Comparison of ENCODE assay signal across 1 cellular context in the genomic region with DNA sequence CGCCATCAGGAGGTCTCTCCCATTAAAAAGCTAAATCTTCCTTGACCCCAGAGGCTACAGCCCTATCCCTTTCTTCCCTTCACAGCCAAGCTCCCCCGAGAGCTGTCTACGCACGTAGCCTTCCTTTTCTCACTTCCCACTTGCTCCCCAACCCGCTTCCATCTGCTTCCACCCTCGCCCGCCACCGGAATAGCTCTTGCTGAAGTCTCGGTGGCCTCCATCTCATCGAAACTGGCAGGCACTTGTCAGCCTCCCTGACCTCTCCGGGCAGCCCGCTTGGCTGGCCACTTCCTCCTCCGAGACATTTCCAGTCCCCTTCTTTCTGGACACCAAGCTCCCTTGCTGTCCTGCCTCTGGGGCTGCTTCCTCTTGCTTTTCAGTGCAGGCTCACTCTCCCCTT.
TF ChIP-seq lines count a peak whose summit lies in the region.

No MANE protein-coding gene starts in this region.

TF ChIP-seq in H1, 55 proteins besides CTCF, POLR2A, EP300 and RAD21:
- TF ChIP-seq ATF3 (IDR thresholded peaks at IDR 0.05; ENCODE audit: insufficient read depth, low read depth, low read length): no peak
- no peak for TF ChIP-seq TAF1 (IDR thresholded peaks at IDR 0.05; ENCODE audit: low read depth, low read length)
